Comparison of ENCODE assay signal across 1 cellular context in the genomic region with DNA sequence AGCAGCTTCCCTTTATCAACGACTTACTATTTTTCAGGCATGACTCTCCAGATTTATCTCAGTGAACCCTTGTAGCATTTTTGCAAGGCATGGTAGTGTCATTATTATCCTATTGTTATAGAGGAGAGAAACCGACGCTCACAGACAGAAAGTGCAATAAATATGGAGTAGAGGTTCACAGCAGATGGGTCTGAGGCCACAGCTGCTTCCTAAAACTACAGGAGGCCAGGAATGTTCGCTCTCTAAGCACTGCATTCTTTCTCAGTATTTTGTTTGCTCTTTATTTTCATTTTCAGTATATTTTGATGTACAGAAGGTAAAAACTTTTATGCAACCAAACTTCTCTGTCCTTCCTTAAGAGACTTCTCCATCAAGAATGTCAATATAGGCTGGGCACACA.
TF ChIP-seq lines count a peak whose summit lies in the region.

No MANE protein-coding gene starts in this region.

TF ChIP-seq in IMR-90, 13 proteins besides CTCF, POLR2A, EP300 and RAD21:
- TF ChIP-seq RFX5 (IDR thresholded peaks at IDR 0.05; ENCODE audit: low read depth, low read length) (no peak), BHLHE40 (IDR thresholded peaks at IDR 0.05; ENCODE audit: low read depth, low read length) (no peak), CEBPB (IDR thresholded peaks at IDR 0.05; ENCODE audit: low read depth, low read length) (no peak), CHD1 (IDR thresholded peaks at IDR 0.05; ENCODE audit: low read depth, low read length) (no peak), MXI1 (IDR thresholded peaks at IDR 0.05; ENCODE audit: borderline replicate concordance, low read depth, low read length) (no peak)
- TF ChIP-seq, protein P1, sequence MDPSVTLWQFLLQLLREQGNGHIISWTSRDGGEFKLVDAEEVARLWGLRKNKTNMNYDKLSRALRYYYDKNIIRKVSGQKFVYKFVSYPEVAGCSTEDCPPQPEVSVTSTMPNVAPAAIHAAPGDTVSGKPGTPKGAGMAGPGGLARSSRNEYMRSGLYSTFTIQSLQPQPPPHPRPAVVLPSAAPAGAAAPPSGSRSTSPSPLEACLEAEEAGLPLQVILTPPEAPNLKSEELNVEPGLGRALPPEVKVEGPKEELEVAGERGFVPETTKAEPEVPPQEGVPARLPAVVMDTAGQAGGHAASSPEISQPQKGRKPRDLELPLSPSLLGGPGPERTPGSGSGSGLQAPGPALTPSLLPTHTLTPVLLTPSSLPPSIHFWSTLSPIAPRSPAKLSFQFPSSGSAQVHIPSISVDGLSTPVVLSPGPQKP (IDR thresholded peaks at IDR 0.05; ENCODE audit: borderline replicate concordance, low read depth, low read length), result no peak
- TF ChIP-seq, protein P2, sequence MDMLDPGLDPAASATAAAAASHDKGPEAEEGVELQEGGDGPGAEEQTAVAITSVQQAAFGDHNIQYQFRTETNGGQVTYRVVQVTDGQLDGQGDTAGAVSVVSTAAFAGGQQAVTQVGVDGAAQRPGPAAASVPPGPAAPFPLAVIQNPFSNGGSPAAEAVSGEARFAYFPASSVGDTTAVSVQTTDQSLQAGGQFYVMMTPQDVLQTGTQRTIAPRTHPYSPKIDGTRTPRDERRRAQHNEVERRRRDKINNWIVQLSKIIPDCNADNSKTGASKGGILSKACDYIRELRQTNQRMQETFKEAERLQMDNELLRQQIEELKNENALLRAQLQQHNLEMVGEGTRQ (IDR thresholded peaks at IDR 0.05; ENCODE audit: low read depth, low read length), result no peak
